In the genomic region with DNA sequence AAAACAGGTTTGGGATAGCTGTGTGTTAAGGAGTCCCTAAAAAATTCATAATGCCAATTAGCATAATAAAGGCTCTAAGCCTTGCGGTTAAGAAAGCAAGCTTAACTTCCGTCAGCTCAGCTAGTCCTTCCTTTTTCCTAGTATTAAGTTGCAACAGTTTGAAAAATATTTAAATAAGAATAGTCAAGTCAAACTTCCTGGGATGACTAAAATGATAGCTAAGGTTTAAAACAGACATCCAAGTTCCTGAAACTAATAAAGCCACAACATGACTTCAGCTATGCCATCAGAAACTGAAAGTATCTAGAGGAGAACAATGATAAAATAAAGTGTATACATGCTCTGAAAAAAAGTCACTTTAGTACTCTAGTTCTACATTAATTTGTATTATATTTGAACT, we compare ENCODE assay signal across 8 cellular contexts. TPM values are rescaled to one million over a fixed set of nuclear protein-coding genes. Genes with fewer than 3 reads are reported as not detected.
DNase-seq lines count a peak whose midpoint lies in the region; ATAC-seq and TF ChIP-seq lines count a peak whose summit lies in the region.

No MANE protein-coding gene starts in this region.

- H3K27ac ChIP-seq in stomach: peak overlapping the region in 4 of 5 donors; percentile 24 to 99 (median 98)

- intact Hi-C loops in stomach (cut with DNase I; ENCODE audit: low total_unique reads): no loop called here

- no peak for TF ChIP-seq POLR2A in stomach (IDR thresholded peaks at IDR 0.05)

- H3K9me3 Mint-ChIP-seq in activated CD8-positive, alpha-beta memory T cell treated with anti-CD3 and anti-CD28 coated beads, Interleukin-2, amount 10 ng/mL, durations not matched to agents 7 days and 5 days (ENCODE audit: low read depth): no peaks in the 10 kb centered on the region
- H3K9me3 Mint-ChIP-seq in WTC11: no peaks in the 10 kb centered on the region

- TF ChIP-seq CTCF in WTC11 (IDR thresholded peaks at IDR 0.05): no peak
- no peak for TF ChIP-seq CTCF in stomach (IDR thresholded peaks at IDR 0.05)

- TF ChIP-seq EP300 in stomach (IDR thresholded peaks at IDR 0.05): no peak

- CTCF ChIA-PET in activated CD8-positive, alpha-beta memory T cell treated with anti-CD3 and anti-CD28 coated beads, Interleukin-2, amount 10 ng/mL, durations not matched to agents 7 days and 5 days (lab: Charles Lee): interaction anchor here (0.6 to 1.5 kb wide), 5 partner anchors 11 to 72 kb away, joined by 3 to 5 read pairs (median 3); no protein-coding TSS in a partner anchor
- CTCF ChIA-PET in WTC11 (lab: Charles Lee): interaction anchor here (0.7 to 0.9 kb wide), 3 partner anchors 19 to 1167 kb away, joined by 3 to 5 read pairs (median 3); no protein-coding TSS in a partner anchor

- no peaks in the 10 kb centered on the region for H3K27me3 Mint-ChIP-seq in activated CD8-positive, alpha-beta memory T cell treated with anti-CD3 and anti-CD28 coated beads, Interleukin-2, amount 10 ng/mL, durations not matched to agents 7 days and 5 days
- no peaks in the 10 kb centered on the region for H3K27me3 Mint-ChIP-seq in WTC11 (ENCODE audit: low read depth)

- peak overlapping the region; percentile 94 for H3K27ac Mint-ChIP-seq in activated CD8-positive, alpha-beta memory T cell treated with anti-CD3 and anti-CD28 coated beads, Interleukin-2, amount 10 ng/mL, durations not matched to agents 7 days and 5 days
- H3K27ac Mint-ChIP-seq in WTC11: peak overlapping the region; percentile 84

- peaks cover 32 to 76% (median 50%) of the 10 kb centered on the region in 4 donors for H3K4me1 ChIP-seq in stomach

- H3K36me3 Mint-ChIP-seq in activated CD8-positive, alpha-beta memory T cell treated with anti-CD3 and anti-CD28 coated beads, Interleukin-2, amount 10 ng/mL, durations not matched to agents 7 days and 5 days: peaks cover 36% of the 10 kb centered on the region
- peaks cover 24% of the 10 kb centered on the region for H3K36me3 Mint-ChIP-seq in WTC11

- H3K4me3 ChIP-seq in stomach: peak overlapping the region; percentile 81 to 92 (median 87)

- H3K9me3 ChIP-seq in stomach: no peaks in the 10 kb centered on the region

- no peak for ATAC-seq in activated CD8-positive, alpha-beta memory T cell treated with anti-CD3 and anti-CD28 coated beads, Interleukin-2, amount 10 ng/mL, durations not matched to agents 7 days and 5 days
- ATAC-seq in WTC11 (no peak), GM19467 (IDR thresholded peaks at IDR 0.05; ENCODE audit: unreplicated experiment) (no peak)

- WGBS in stomach, 5 donors: 4 to 19% (median 14%) methylated on average over 2 of the region's 2 CpGs

- DNase-seq in activated CD8-positive, alpha-beta memory T cell treated with anti-CD3 and anti-CD28 coated beads, Interleukin-2, amount 10 ng/mL, durations not matched to agents 7 days and 5 days: no peak
- no peak for DNase-seq in activated CD8-positive, alpha-beta memory T cell treated with anti-CD3 and anti-CD28 coated beads, Interleukin-2, amount 50 U/mL, for 4 hours
- DNase-seq in WTC11 (ENCODE audit: low spot score): no peak
- peak; percentile 16 for DNase-seq in iPS DF 4.7 (ENCODE audit: extremely low read depth, low spot score)
- no peak for DNase-seq in stomach
- no peak for DNase-seq in nucleus accumbens (lab: John Stamatoyannopoulos, UW)
- DNase-seq in NCI-H146 (lab: John Stamatoyannopoulos, UW): no peak

- peak overlapping the region; percentile 95 for H3K4me3 Mint-ChIP-seq in activated CD8-positive, alpha-beta memory T cell treated with anti-CD3 and anti-CD28 coated beads, Interleukin-2, amount 10 ng/mL, durations not matched to agents 7 days and 5 days
- H3K4me3 Mint-ChIP-seq in WTC11: peak overlapping the region; percentile 98

- POLR2A ChIA-PET in WTC11 (lab: Charles Lee): interaction anchor here (0.7 kb wide), 1 partner anchor 30 kb away, joined by 5 read pairs; no protein-coding TSS in a partner anchor

- no peaks in the 10 kb centered on the region for H3K36me3 ChIP-seq in stomach

- no peaks in the 10 kb centered on the region for H3K27me3 ChIP-seq in stomach

- peaks cover 50% of the 10 kb centered on the region for H3K4me1 Mint-ChIP-seq in activated CD8-positive, alpha-beta memory T cell treated with anti-CD3 and anti-CD28 coated beads, Interleukin-2, amount 10 ng/mL, durations not matched to agents 7 days and 5 days
- peaks cover 43% of the 10 kb centered on the region for H3K4me1 Mint-ChIP-seq in WTC11

TF ChIP-seq in WTC11, 78 proteins besides CTCF, POLR2A, EP300 and RAD21:
- no peak for TF ChIP-seq ZNF263 (CRISPR knock-in tag; IDR thresholded peaks at IDR 0.05; ENCODE audit: low read depth)
- no peak for TF ChIP-seq IRF2 (CRISPR knock-in tag; IDR thresholded peaks at IDR 0.05; ENCODE audit: borderline replicate concordance, low read depth)
- TF ChIP-seq, protein P1, sequence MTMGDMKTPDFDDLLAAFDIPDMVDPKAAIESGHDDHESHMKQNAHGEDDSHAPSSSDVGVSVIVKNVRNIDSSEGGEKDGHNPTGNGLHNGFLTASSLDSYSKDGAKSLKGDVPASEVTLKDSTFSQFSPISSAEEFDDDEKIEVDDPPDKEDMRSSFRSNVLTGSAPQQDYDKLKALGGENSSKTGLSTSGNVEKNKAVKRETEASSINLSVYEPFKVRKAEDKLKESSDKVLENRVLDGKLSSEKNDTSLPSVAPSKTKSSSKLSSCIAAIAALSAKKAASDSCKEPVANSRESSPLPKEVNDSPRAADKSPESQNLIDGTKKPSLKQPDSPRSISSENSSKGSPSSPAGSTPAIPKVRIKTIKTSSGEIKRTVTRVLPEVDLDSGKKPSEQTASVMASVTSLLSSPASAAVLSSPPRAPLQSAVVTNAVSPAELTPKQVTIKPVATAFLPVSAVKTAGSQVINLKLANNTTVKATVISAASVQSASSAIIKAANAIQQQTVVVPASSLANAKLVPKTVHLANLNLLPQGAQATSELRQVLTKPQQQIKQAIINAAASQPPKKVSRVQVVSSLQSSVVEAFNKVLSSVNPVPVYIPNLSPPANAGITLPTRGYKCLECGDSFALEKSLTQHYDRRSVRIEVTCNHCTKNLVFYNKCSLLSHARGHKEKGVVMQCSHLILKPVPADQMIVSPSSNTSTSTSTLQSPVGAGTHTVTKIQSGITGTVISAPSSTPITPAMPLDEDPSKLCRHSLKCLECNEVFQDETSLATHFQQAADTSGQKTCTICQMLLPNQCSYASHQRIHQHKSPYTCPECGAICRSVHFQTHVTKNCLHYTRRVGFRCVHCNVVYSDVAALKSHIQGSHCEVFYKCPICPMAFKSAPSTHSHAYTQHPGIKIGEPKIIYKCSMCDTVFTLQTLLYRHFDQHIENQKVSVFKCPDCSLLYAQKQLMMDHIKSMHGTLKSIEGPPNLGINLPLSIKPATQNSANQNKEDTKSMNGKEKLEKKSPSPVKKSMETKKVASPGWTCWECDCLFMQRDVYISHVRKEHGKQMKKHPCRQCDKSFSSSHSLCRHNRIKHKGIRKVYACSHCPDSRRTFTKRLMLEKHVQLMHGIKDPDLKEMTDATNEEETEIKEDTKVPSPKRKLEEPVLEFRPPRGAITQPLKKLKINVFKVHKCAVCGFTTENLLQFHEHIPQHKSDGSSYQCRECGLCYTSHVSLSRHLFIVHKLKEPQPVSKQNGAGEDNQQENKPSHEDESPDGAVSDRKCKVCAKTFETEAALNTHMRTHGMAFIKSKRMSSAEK (CRISPR knock-in tag; IDR thresholded peaks at IDR 0.05; ENCODE audit: borderline replicate concordance): no peak
- TF ChIP-seq, protein P2, sequence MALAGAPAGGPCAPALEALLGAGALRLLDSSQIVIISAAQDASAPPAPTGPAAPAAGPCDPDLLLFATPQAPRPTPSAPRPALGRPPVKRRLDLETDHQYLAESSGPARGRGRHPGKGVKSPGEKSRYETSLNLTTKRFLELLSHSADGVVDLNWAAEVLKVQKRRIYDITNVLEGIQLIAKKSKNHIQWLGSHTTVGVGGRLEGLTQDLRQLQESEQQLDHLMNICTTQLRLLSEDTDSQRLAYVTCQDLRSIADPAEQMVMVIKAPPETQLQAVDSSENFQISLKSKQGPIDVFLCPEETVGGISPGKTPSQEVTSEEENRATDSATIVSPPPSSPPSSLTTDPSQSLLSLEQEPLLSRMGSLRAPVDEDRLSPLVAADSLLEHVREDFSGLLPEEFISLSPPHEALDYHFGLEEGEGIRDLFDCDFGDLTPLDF (CRISPR knock-in tag; IDR thresholded peaks at IDR 0.05): no peak

RNA-seq across cellular contexts. Expression of a gene that starts 3.4 kb away (rescaled TPM):
- total RNA-seq in activated CD8-positive, alpha-beta memory T cell treated with anti-CD3 and anti-CD28 coated beads, Interleukin-2, amount 10 ng/mL, durations not matched to agents 7 days and 5 days: 10 to 100 TPM; 57.3 to 64.4 TPM
- total RNA-seq in WTC11 (2021): 81.4 to 90.2 TPM (median 88.6 TPM) in 3 replicates
- 10 to 100 TPM in 2 of 5 donors, 1 to 10 TPM in 2, under 1 TPM in 1; 0.58 to 49.0 (median 5.8) TPM for total RNA-seq in stomach
- polyA plus RNA-seq in stomach: 10 to 100 TPM; 13.0 to 20.3 (median 18.0) TPM
